In genomic region chr10:91287276-91287675, GRCh38 we compare ENCODE assay signal across 21 cellular contexts.
A peak's percentile ranks its signal among the peaks of the same experiment; 100 is the strongest.
DNase-seq lines count a peak whose midpoint lies in the region; ATAC-seq and TF ChIP-seq lines count a peak whose summit lies in the region.
"Had no signal": no experiment of that assay in that cellular context is flagged by ENCODE, and none has a peak within 500 bp of the region (broad histone marks: within the 10 kb centered on the region; RNA-seq: fewer than 3 reads in every experiment).

No MANE protein-coding gene starts in this region.

- WGBS in mesendoderm (ENCODE audit: extremely low coverage, insufficient coverage, low lambda C conversion rate): no CpG with 5 or more reads among the region's 4 CpGs

- H3K36me3 ChIP-seq in KMS-11 (ENCODE audit: insufficient read depth): no peaks in the 10 kb centered on the region
- H3K36me3 ChIP-seq in osteoblast (ENCODE audit: insufficient read depth, low read length): no peaks in the 10 kb centered on the region
- H3K36me3 ChIP-seq in mesendoderm (ENCODE audit: control insufficient read depth, insufficient read depth, low read length): no peaks in the 10 kb centered on the region
- H3K36me3 ChIP-seq: HAP-1 had no signal

- H3K18ac ChIP-seq in mesendoderm (ENCODE audit: low read length): no peak overlapping the region

- no peak overlapping the region for H3K4ac ChIP-seq in mesendoderm (ENCODE audit: low read depth, low read length)

- H3K27ac ChIP-seq in KMS-11 (peak overlapping the region; percentile 71), osteoblast (ENCODE audit: low read depth, low read length) (no peak overlapping the region), mesendoderm (ENCODE audit: low read depth, low read length) (no peak overlapping the region)

- no peaks in the 10 kb centered on the region for H3K9me3 ChIP-seq in osteoblast (ENCODE audit: low read depth, low read length)
- H3K9me3 ChIP-seq: HAP-1 had no signal

- H4K5ac ChIP-seq in mesendoderm (ENCODE audit: low read length): no peak overlapping the region

- peaks cover 45% of the 10 kb centered on the region for H3K4me1 ChIP-seq in KMS-11 (ENCODE audit: low read depth, poor library complexity, severe bottlenecking)
- peaks cover 14% of the 10 kb centered on the region for H3K4me1 ChIP-seq in osteoblast (ENCODE audit: insufficient read depth, low read length)
- H3K4me1 ChIP-seq in mesendoderm (ENCODE audit: control insufficient read depth, low read depth, low read length): no peaks in the 10 kb centered on the region

- H3K4me3 ChIP-seq in AG10803 (ENCODE audit: low read length) (no peak overlapping the region), KMS-11 (IDR thresholded peaks at IDR 0.05; ENCODE audit: insufficient read depth, low read depth, low read length) (no peak overlapping the region), epithelial cell of esophagus (ENCODE audit: low read length) (no peak overlapping the region), osteoblast (ENCODE audit: insufficient read depth, low read length) (no peak overlapping the region), mesendoderm (ENCODE audit: low read length) (no peak overlapping the region)
- H3K4me3 ChIP-seq: HAP-1, K562 had no signal

- H3K27me3 ChIP-seq in KMS-11 (ENCODE audit: insufficient read depth, low read depth) (no peaks in the 10 kb centered on the region), osteoblast (ENCODE audit: insufficient read depth, low read length) (no peaks in the 10 kb centered on the region), mesendoderm (ENCODE audit: insufficient read depth, low read length, poor library complexity) (no peaks in the 10 kb centered on the region)

- TF ChIP-seq CTCF in AG10803 (conservative IDR thresholded peaks at IDR 0.05; ENCODE audit: low read length) (no peak), KMS-11 (conservative IDR thresholded peaks at IDR 0.05; ENCODE audit: low read depth, low read length) (no peak), epithelial cell of esophagus (IDR thresholded peaks at IDR 0.05; ENCODE audit: insufficient read depth, low read depth, low read length, missing control alignments) (no peak), osteoblast (IDR thresholded peaks at IDR 0.05; ENCODE audit: extremely low read depth, low read depth, low read length) (no peak)

- H3K9ac ChIP-seq in KMS-11 (no peak overlapping the region; the same call in 1 of the 2 replicates), mesendoderm (ENCODE audit: low read length) (no peak overlapping the region)

- no peak overlapping the region for H4K8ac ChIP-seq in mesendoderm (ENCODE audit: low read depth, low read length)

- H4K20me1 ChIP-seq in KMS-11 (ENCODE audit: insufficient read depth) (no peaks in the 10 kb centered on the region), osteoblast (ENCODE audit: insufficient read depth, low read length) (no peaks in the 10 kb centered on the region)

- H2BK120ac ChIP-seq in mesendoderm (ENCODE audit: low read depth, low read length): no peak overlapping the region

- H3K79me1 ChIP-seq in mesendoderm (ENCODE audit: low read length): no peaks in the 10 kb centered on the region

- no peak overlapping the region for H3K56ac ChIP-seq in mesendoderm (ENCODE audit: low read length)

- H3K79me2 ChIP-seq in KMS-11 (ENCODE audit: insufficient read depth, low read depth): no peaks in the 10 kb centered on the region
- no peaks in the 10 kb centered on the region for H3K79me2 ChIP-seq in osteoblast (ENCODE audit: insufficient read depth, low read length)
- H3K79me2 ChIP-seq in mesendoderm (ENCODE audit: control insufficient read depth, insufficient read depth, low read length): no peaks in the 10 kb centered on the region

- no peak overlapping the region for H3K23ac ChIP-seq in mesendoderm (ENCODE audit: low read length)

- H3K4me2 ChIP-seq in KMS-11 (peak overlapping the region; percentile 62), osteoblast (ENCODE audit: insufficient read depth, low read length) (peak overlapping the region; percentile 59), mesendoderm (ENCODE audit: low read length) (no peak overlapping the region)

- no peak overlapping the region for H2BK5ac ChIP-seq in mesendoderm (ENCODE audit: low read length)

- H2AFZ ChIP-seq in KMS-11 (ENCODE audit: low read depth) (peak overlapping the region; percentile 61), osteoblast (ENCODE audit: low read length) (no peak overlapping the region)

- no peak overlapping the region for H2AK5ac ChIP-seq in mesendoderm (ENCODE audit: low read length)

- ATAC-seq in HG03159 (IDR thresholded peaks at IDR 0.05; ENCODE audit: unreplicated experiment): no peak
- no peak for ATAC-seq in HG02798 (IDR thresholded peaks at IDR 0.05; ENCODE audit: poor library complexity, unreplicated experiment)
- ATAC-seq: activated CD4-positive, CD25-positive, alpha-beta regulatory T cell treated with anti-CD3 and anti-CD28 coated beads, Interleukin-2, amount 50 U/mL, for 24 hours; K562 had no signal

- no peak overlapping the region for H2BK15ac ChIP-seq in mesendoderm (replicated peaks; ENCODE audit: low read depth)

- DNase-seq in AG10803 (ENCODE audit: low read depth) (peak; percentile 5), epithelial cell of esophagus (ENCODE audit: low read depth) (peak; percentile 35), osteoblast (ENCODE audit: insufficient read length, low spot score, missing footprints) (no peak), NCI-H2227 (lab: John Stamatoyannopoulos, UW; ENCODE audit: unreplicated experiment) (no peak), mesendoderm (no peak)
- DNase-seq: ACHN; activated naive CD4-positive, alpha-beta T cell treated with Interleukin-2 at 50 U/mL for 16 hours; activated T-cell treated with anti-CD3 and anti-CD28 coated beads, Interleukin-2, amount 50 U/mL, for 24 hours; C1 segment of cervical spinal cord; naive B cell; NCI-H187 treated with DMSO at 0.1 percent for 48 hours; NCI-H2227 treated with DMSO at 0.1 percent for 48 hours; NCI-H774; occipital lobe; OCI-M1 had no signal

Comparison
In these comparisons a context has a peak if more than half of its experiments do, and no peak if none do; other contexts are left out.
1. DNase-seq: peak in AG10803 (single experiment) and epithelial cell of esophagus (single experiment); none in osteoblast (single experiment), NCI-H2227 (single experiment) and mesendoderm (single experiment).